In the genomic region with DNA sequence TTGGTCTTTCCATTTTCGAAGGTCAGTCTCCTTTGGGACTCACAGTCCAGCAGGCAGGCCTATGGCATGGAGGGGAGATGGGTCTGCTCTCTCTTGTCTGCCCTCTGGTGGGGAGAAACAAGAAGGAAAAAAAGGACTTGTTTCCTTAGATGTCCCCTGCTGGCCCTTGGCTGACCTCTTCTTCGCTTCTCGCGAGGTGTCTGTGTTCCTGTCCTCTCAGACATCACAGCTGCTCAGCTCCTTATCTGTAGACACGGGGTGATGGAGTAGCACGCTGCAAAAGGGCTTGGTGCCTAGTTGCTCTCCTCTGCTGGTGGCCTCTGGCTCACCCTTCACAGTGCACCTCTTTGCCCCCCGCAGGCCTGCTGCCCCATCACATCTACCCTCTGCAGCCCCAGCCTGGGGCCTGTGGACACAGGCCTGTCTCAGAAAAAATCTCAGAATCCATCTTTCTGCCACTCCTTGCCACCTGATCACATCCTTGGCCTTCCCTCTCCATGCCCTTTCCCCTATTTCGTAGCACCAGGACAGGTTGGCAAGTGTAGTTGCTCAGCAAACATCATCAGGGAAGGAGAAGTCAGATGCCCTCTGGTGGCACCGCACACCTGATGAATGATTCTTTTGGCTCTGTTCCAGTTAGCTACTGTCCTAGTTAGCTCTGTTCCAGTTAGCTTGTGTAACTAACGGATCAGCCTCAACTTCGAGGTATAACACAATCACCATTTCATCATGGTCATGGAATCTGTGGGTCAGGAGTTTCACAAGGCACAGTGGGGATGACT, we compare ENCODE assay signal across 8 cellular contexts. TPM values are rescaled to one million over a fixed set of nuclear protein-coding genes. Genes with fewer than 3 reads are reported as not detected.
DNase-seq lines count a peak whose midpoint lies in the region; ATAC-seq and TF ChIP-seq lines count a peak whose summit lies in the region.

No MANE protein-coding gene starts in this region.

- peaks cover 22% of the 10 kb centered on the region for H3K4me1 Mint-ChIP-seq in chondrocyte (ENCODE audit: low read depth)

- no peaks in the 10 kb centered on the region for H3K36me3 ChIP-seq in kidney epithelial cell (ENCODE audit: control insufficient read depth, insufficient read depth, low read length)

- no peaks in the 10 kb centered on the region for H3K36me3 Mint-ChIP-seq in chondrocyte (ENCODE audit: low read depth)

- peak; percentile 66 for DNase-seq in activated CD8-positive, alpha-beta memory T cell treated with anti-CD3 and anti-CD28 coated beads for 24 hours
- no peak for DNase-seq in activated CD8-positive, alpha-beta memory T cell treated with anti-CD3 and anti-CD28 coated beads, Interleukin-2, amount 50 U/mL, for 4 hours
- DNase-seq in NCI-H1417 treated with DMSO at 0.1 percent for 48 hours (lab: John Stamatoyannopoulos, UW) (peak; percentile 13), T1000 (lab: John Stamatoyannopoulos, UW) (peak; percentile 25), chondrocyte (ENCODE audit: low spot score) (no peak), kidney epithelial cell (ENCODE audit: low read depth) (peak; percentile 73)
- DNase-seq in stimulated activated CD4-positive, alpha-beta T cell treated with anti-CD3 and anti-CD28 coated beads, Interleukin-4, amount 100 ng/mL, for 1 hour: peak; percentile 19

- H3K27ac Mint-ChIP-seq in chondrocyte (ENCODE audit: unreplicated experiment): no peak overlapping the region

- no peaks in the 10 kb centered on the region for H3K9me3 Mint-ChIP-seq in chondrocyte (ENCODE audit: low read depth)

- peak; percentile 87 for TF ChIP-seq CTCF in chondrocyte (IDR thresholded peaks at IDR 0.05)
- peak; percentile 76 for TF ChIP-seq CTCF in kidney epithelial cell (IDR thresholded peaks at IDR 0.05; ENCODE audit: insufficient read depth, low read length, poor library complexity, severe bottlenecking)

- no peak for ATAC-seq in GM19035 (IDR thresholded peaks at IDR 0.05; ENCODE audit: unreplicated experiment)

- H3K4me3 Mint-ChIP-seq in chondrocyte (ENCODE audit: unreplicated experiment): no peak overlapping the region

- H3K27me3 ChIP-seq in kidney epithelial cell (ENCODE audit: control insufficient read depth, insufficient read depth, low read length): no peaks in the 10 kb centered on the region

- no peak overlapping the region for H3K4me3 ChIP-seq in kidney epithelial cell (ENCODE audit: low read depth, low read length)

- no peaks in the 10 kb centered on the region for H3K27me3 Mint-ChIP-seq in chondrocyte (ENCODE audit: low read depth)

RNA-seq across cellular contexts. Expression of gene AK2, which starts 18.7 kb away (rescaled TPM):
- total RNA-seq in chondrocyte: 86.1 to 98.9 TPM (median 94.9 TPM) in 3 replicates
- 156 and 161 TPM in 2 replicates for total RNA-seq in kidney epithelial cell

RNA-seq across cellular contexts. Expression of gene AZIN2, which starts 25.6 kb away (rescaled TPM):
- total RNA-seq in chondrocyte (3.5 to 12.4 TPM (median 5.8 TPM) in 3 replicates), kidney epithelial cell (2.8 and 4.0 TPM in 2 replicates)

Comparison
In these comparisons a context has a peak if more than half of its experiments do, and no peak if none do; other contexts are left out.
1. DNase-seq: peak in activated CD8-positive, alpha-beta memory T cell treated with anti-CD3 and anti-CD28 coated beads for 24 hours (single experiment), NCI-H1417 treated with DMSO at 0.1 percent for 48 hours (single experiment), T1000 (single experiment), kidney epithelial cell (single experiment) and stimulated activated CD4-positive, alpha-beta T cell treated with anti-CD3 and anti-CD28 coated beads, Interleukin-4, amount 100 ng/mL, for 1 hour (single experiment); none in activated CD8-positive, alpha-beta memory T cell treated with anti-CD3 and anti-CD28 coated beads, Interleukin-2, amount 50 U/mL, for 4 hours (single experiment) and chondrocyte (single experiment).